ENCODE assay signal across 18 cellular contexts in the genomic region with DNA sequence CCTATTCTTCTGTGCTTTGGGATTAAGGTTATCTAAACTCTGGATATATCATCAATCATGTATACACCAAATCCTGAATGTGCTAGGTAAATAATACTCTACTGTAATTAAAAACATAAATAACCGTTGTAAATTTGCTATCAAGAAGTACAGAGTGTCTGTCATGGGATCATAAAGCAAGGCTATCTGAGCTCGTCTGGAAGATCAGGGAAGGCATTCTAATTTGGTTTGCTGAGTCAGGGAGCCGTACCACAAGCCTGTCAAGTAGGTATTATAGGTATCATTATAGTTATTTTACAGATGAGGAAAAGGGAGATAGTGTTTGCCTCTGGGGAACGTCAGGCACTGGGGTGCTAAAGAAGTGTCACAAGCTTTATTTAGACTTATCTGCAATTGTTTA. TPM values are rescaled to one million over a fixed set of nuclear protein-coding genes. Genes with fewer than 3 reads are reported as not detected.
DNase-seq lines count a peak whose midpoint lies in the region; ATAC-seq and TF ChIP-seq lines count a peak whose summit lies in the region.
"Had no signal": no experiment of that assay in that cellular context is flagged by ENCODE, and none has a peak within 500 bp of the region (broad histone marks: within the 10 kb centered on the region; RNA-seq: fewer than 3 reads in every experiment).

No MANE protein-coding gene starts in this region.

- no peak overlapping the region for H3K4me3 Mint-ChIP-seq in activated CD8-positive, alpha-beta memory T cell treated with anti-CD3 and anti-CD28 coated beads, Interleukin-2, amount 10 ng/mL, durations not matched to agents 7 days and 5 days
- H3K4me3 Mint-ChIP-seq in memory B cell: no peak overlapping the region

- CTCF ChIA-PET in activated CD8-positive, alpha-beta memory T cell treated with anti-CD3 and anti-CD28 coated beads, Interleukin-2, amount 10 ng/mL, durations not matched to agents 7 days and 5 days (lab: Charles Lee): interaction anchor here (1.6 to 5.4 kb wide), 4 partner anchors 12 to 133 kb away, joined by 3 to 29 read pairs (median 16); no protein-coding TSS in a partner anchor
- CTCF ChIA-PET in OCI-LY7 (lab: Charles Lee; ENCODE audit: unreplicated experiment): interaction anchor here (1.4 kb wide), 1 partner anchor 101 kb away, joined by 3 read pairs; no protein-coding TSS in a partner anchor

- no peaks in the 10 kb centered on the region; the same call in 1 of the 2 replicates for H3K9me3 ChIP-seq in OCI-LY7 (ENCODE audit: low read length)
- H3K9me3 ChIP-seq: SJCRH30 had no signal

- no peaks in the 10 kb centered on the region for H3K36me3 ChIP-seq in OCI-LY7 (ENCODE audit: insufficient read depth, low read length)
- H3K36me3 ChIP-seq: SJCRH30 had no signal

- H2AFZ ChIP-seq in OCI-LY7 (ENCODE audit: low read length): peak overlapping the region; percentile 91; the same call in 1 of the 2 replicates
- H2AFZ ChIP-seq: PC-9 had no signal

- POLR2A ChIA-PET in OCI-LY7 (lab: Charles Lee): interaction anchor here (0.7 to 2.7 kb wide), 11 partner anchors 8 to 133 kb away, joined by 3 to 12 read pairs (median 4); no protein-coding TSS in a partner anchor

- H3K79me2 ChIP-seq in OCI-LY7 (ENCODE audit: insufficient read depth, low read depth, low read length): peaks cover 7% of the 10 kb centered on the region; the same call in 1 of the 2 replicates

- intact Hi-C loops in OCI-LY7 (cut with micrococcal nuclease; ENCODE audit: unreplicated experiment): loop anchor here (2.0 kb wide), 4 partner anchors 27 to 91 kb away; no protein-coding TSS in a partner anchor

- BruUV-seq in OCI-LY7 (replicated peaks; lab: Mats Ljungman, UMichigan): no TSS peak

- no peak for TF ChIP-seq CTCF in OCI-LY7 (conservative IDR thresholded peaks at IDR 0.05; ENCODE audit: low read length)
- no peak for TF ChIP-seq CTCF in foreskin fibroblast (IDR thresholded peaks at IDR 0.05; ENCODE audit: low read depth, low read length)

- no peaks in the 10 kb centered on the region for H3K9me3 Mint-ChIP-seq in activated CD8-positive, alpha-beta memory T cell treated with anti-CD3 and anti-CD28 coated beads, Interleukin-2, amount 10 ng/mL, durations not matched to agents 7 days and 5 days (ENCODE audit: low read depth)
- H3K9me3 Mint-ChIP-seq in memory B cell: no peaks in the 10 kb centered on the region

- no peak overlapping the region for H3K4me3 ChIP-seq in OCI-LY7 (ENCODE audit: low read depth, low read length, poor library complexity, severe bottlenecking)
- no peak overlapping the region for H3K4me3 ChIP-seq in foreskin fibroblast (ENCODE audit: low read depth in 1 of 2, low read length in 2 of 2)
- H3K4me3 ChIP-seq: PC-9, SJCRH30 had no signal

- peak overlapping the region; percentile 63 for H3K27ac Mint-ChIP-seq in activated CD8-positive, alpha-beta memory T cell treated with anti-CD3 and anti-CD28 coated beads, Interleukin-2, amount 10 ng/mL, durations not matched to agents 7 days and 5 days
- peak overlapping the region; percentile 89 for H3K27ac Mint-ChIP-seq in memory B cell

- H3K27ac ChIP-seq in OCI-LY7 (ENCODE audit: low read depth, low read length, poor library complexity, severe bottlenecking): no peak overlapping the region
- H3K27ac ChIP-seq: PC-9, SJCRH30 had no signal

- no peak overlapping the region for H3K4me2 ChIP-seq in OCI-LY7 (ENCODE audit: low read length)
- H3K4me2 ChIP-seq: PC-9 had no signal

- H3K4me1 ChIP-seq in OCI-LY7 (ENCODE audit: insufficient read depth, low read length, poor library complexity, severe bottlenecking): peaks cover 62% of the 10 kb centered on the region
- H3K4me1 ChIP-seq: SJCRH30 had no signal

- no peaks in the 10 kb centered on the region for H3K36me3 Mint-ChIP-seq in activated CD8-positive, alpha-beta memory T cell treated with anti-CD3 and anti-CD28 coated beads, Interleukin-2, amount 10 ng/mL, durations not matched to agents 7 days and 5 days
- H3K36me3 Mint-ChIP-seq in memory B cell: no peaks in the 10 kb centered on the region

- H3K9me2 ChIP-seq in OCI-LY7 (ENCODE audit: insufficient read depth, low read length): no peaks in the 10 kb centered on the region

- H3K27me3 Mint-ChIP-seq in activated CD8-positive, alpha-beta memory T cell treated with anti-CD3 and anti-CD28 coated beads, Interleukin-2, amount 10 ng/mL, durations not matched to agents 7 days and 5 days: no peaks in the 10 kb centered on the region
- peaks cover 2% of the 10 kb centered on the region for H3K27me3 Mint-ChIP-seq in memory B cell

- ATAC-seq in activated CD8-positive, alpha-beta memory T cell treated with anti-CD3 and anti-CD28 coated beads, Interleukin-2, amount 10 ng/mL, durations not matched to agents 7 days and 5 days: no peak
- no peak for ATAC-seq in memory B cell (ENCODE audit: low read depth)
- ATAC-seq in HG02610 (IDR thresholded peaks at IDR 0.05; ENCODE audit: unreplicated experiment): no peak

- no peak for DNase-seq in activated CD8-positive, alpha-beta memory T cell treated with anti-CD3 and anti-CD28 coated beads, Interleukin-2, amount 10 ng/mL, durations not matched to agents 7 days and 5 days
- DNase-seq in activated CD8-positive, alpha-beta memory T cell treated with anti-CD3 and anti-CD28 coated beads, Interleukin-2, amount 50 U/mL, for 4 hours: no peak
- DNase-seq in OCI-LY7 (ENCODE audit: low spot score) (no peak), memory B cell (ENCODE audit: low spot score in 2 of 2) (no peak), nucleus accumbens (lab: John Stamatoyannopoulos, UW) (no peak), NCI-H146 (lab: John Stamatoyannopoulos, UW) (no peak), foreskin fibroblast (no peak)
- DNase-seq: GF-D8, GOT3, KG1, NCI-H1092, NCI-H1694 treated with DMSO at 0.1 percent for 48 hours, PC-9, SJCRH30 had no signal

- H3K4me1 Mint-ChIP-seq in activated CD8-positive, alpha-beta memory T cell treated with anti-CD3 and anti-CD28 coated beads, Interleukin-2, amount 10 ng/mL, durations not matched to agents 7 days and 5 days: peaks cover 32% of the 10 kb centered on the region
- H3K4me1 Mint-ChIP-seq in memory B cell: peaks cover 30% of the 10 kb centered on the region

- H4K20me1 ChIP-seq in OCI-LY7 (ENCODE audit: insufficient read depth, low read length): no peaks in the 10 kb centered on the region

RNA-seq across cellular contexts. Expression of a gene that starts 28.1 kb away (rescaled TPM):
- under 1 TPM; 0.12 to 0.37 TPM for total RNA-seq in activated CD8-positive, alpha-beta memory T cell treated with anti-CD3 and anti-CD28 coated beads, Interleukin-2, amount 10 ng/mL, durations not matched to agents 7 days and 5 days
- total RNA-seq in OCI-LY7 (2014; rRNA removed; shearing (Covaris generic)): 80.4 and 83.0 TPM in 2 replicates
- 214 and 245 TPM in 2 replicates for total RNA-seq in OCI-LY7 (2022)
- total RNA-seq: A172, Daoy, PC-9, SJCRH30 had no signal

RNA-seq across cellular contexts. Expression of a gene that starts 32.3 kb away (rescaled TPM):
- total RNA-seq in activated CD8-positive, alpha-beta memory T cell treated with anti-CD3 and anti-CD28 coated beads, Interleukin-2, amount 10 ng/mL, durations not matched to agents 7 days and 5 days: 10 to 100 TPM; 27.1 to 35.7 TPM
- 0.79 and 0.85 TPM in 2 replicates for total RNA-seq in OCI-LY7 (2014; rRNA removed; shearing (Covaris generic))
- total RNA-seq in OCI-LY7 (2022): 0.37 TPM in 1 of 2 replicates, not detected in the other
- total RNA-seq: A172, Daoy, M059J, PC-9, SJCRH30 had no signal

Comparison
In these comparisons a context has a peak if more than half of its experiments do, and no peak if none do; other contexts are left out.
1. RNA of a gene that starts 28.1 kb away (total RNA-seq): 80.4 to 245 TPM in OCI-LY7; 0.12 to 0.37 TPM in activated CD8-positive, alpha-beta memory T cell treated with anti-CD3 and anti-CD28 coated beads, Interleukin-2, amount 10 ng/mL, durations not matched to agents 7 days and 5 days; every median in the first group is over 10 times any median in the second.
2. RNA of a gene that starts 32.3 kb away (total RNA-seq): 27.1 to 35.7 TPM in activated CD8-positive, alpha-beta memory T cell treated with anti-CD3 and anti-CD28 coated beads, Interleukin-2, amount 10 ng/mL, durations not matched to agents 7 days and 5 days; 0.37 to 0.85 TPM in OCI-LY7; every median in the first group is over 10 times any median in the second.